In the genomic region with DNA sequence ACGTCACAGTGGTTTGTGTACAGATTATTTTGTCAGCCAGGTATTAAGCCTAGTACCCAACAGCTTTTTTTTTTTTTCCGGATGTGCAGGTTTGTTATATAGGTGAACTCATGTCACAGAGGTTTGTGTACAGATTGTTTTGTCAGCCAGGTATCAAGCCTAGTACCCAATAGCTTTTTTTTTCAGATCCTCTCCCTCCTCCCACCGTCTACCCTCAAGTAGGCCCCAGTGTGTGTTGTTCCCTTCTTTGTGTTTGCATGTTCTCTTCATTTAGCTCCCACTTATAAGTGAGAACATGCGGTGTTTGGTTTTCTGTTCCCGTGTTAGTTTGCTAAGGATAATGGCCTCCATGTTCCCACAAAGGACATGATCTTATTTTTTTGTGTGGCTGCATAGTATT, we compare ENCODE assay signal across 26 cellular contexts.
"Had no signal": no experiment of that assay in that cellular context is flagged by ENCODE, and none has a peak within 500 bp of the region (broad histone marks: within the 10 kb centered on the region; RNA-seq: fewer than 3 reads in every experiment).

No MANE protein-coding gene starts in this region.

- H3K36me3 Mint-ChIP-seq: neural progenitor cell had no signal

- H3K27me3 Mint-ChIP-seq: dendritic cell treated with granulocyte-macrophage colony-stimulating factor and Interleukin-4, amounts not matched to agents 40 ng/mL and 50 ng/mL, for 4 days; naive thymus-derived CD4-positive, alpha-beta T cell had no signal

- H3K4me3 Mint-ChIP-seq: dendritic cell treated with granulocyte-macrophage colony-stimulating factor and Interleukin-4, amounts not matched to agents 40 ng/mL and 50 ng/mL, for 4 days; endodermal cell; naive thymus-derived CD4-positive, alpha-beta T cell had no signal

- H3K9me3 ChIP-seq: colonic mucosa, gastrocnemius medialis, left lung, prostate gland, right atrium auricular region, thoracic aorta, tibial nerve, upper lobe of left lung, uterus had no signal

- DNase-seq: colonic mucosa; effector CD8-positive, alpha-beta T cell; foreskin fibroblast; gastrocnemius medialis; left cardiac atrium; left lung; mammary epithelial cell; midbrain; naive thymus-derived CD4-positive, alpha-beta T cell; stimulated activated CD4-positive, alpha-beta T cell treated with anti-CD3 and anti-CD28 coated beads, Interleukin-12 subunit alpha, Interleukin-12 subunit beta, amount 100 ng/mL, for 4 hours; stimulated activated CD4-positive, alpha-beta T cell treated with anti-CD3 and anti-CD28 coated beads, Interleukin-1b, Interleukin-23, amount 100 ng/mL, for 48 hours; stimulated activated CD4-positive, alpha-beta T cell treated with anti-CD3 and anti-CD28 coated beads, Interleukin-4, amount 100 ng/mL, for 1 hour; stimulated activated CD8-positive, alpha-beta memory T cell treated with anti-CD3 and anti-CD28 coated beads, Interleukin-4, amount 100 ng/mL, for 48 hours; stimulated activated naive CD4-positive, alpha-beta T cell treated with Interleukin-2 at 50 U/mL for 16 hours; upper lobe of left lung; uterus had no signal

- ATAC-seq: esophagus mucosa; gastrocnemius medialis; naive thymus-derived CD4-positive, alpha-beta T cell; sciatic nerve had no signal

- H3K27ac Mint-ChIP-seq: dendritic cell treated with granulocyte-macrophage colony-stimulating factor and Interleukin-4, amounts not matched to agents 40 ng/mL and 50 ng/mL, for 4 days; endodermal cell had no signal

- H3K9me3 Mint-ChIP-seq: dendritic cell treated with granulocyte-macrophage colony-stimulating factor and Interleukin-4, amounts not matched to agents 40 ng/mL and 50 ng/mL, for 4 days; endodermal cell; nephron; neural progenitor cell had no signal
